In the genomic region with DNA sequence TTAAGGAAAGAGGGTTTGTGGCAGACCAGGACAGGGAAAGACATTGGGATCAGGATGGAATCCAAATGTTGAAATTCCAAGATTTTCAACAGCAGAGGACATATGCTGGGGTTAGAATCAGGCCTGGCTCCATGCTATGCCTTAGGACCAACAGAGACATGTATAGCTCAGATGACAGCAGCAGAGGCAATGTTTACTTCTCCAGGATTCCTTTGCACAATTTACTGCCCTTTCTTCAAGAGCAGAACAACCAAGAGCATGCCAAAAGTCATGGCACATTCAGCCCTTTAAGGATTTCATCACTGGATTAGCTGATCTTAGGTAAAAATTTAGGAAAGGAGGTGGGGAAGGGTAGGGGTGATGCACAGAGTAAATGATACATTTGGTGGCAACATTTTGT, we compare ENCODE assay signal across 2 cellular contexts.
TF ChIP-seq lines count a peak whose summit lies in the region.

No MANE protein-coding gene starts in this region.

TF ChIP-seq in A549, 52 proteins besides CTCF, POLR2A, EP300 and RAD21:
- TF ChIP-seq RNF2 (IDR thresholded peaks at IDR 0.05; ENCODE audit: borderline replicate concordance, low read depth) (no peak), JUNB (IDR thresholded peaks at IDR 0.05) (no peak), ESRRA (IDR thresholded peaks at IDR 0.05; ENCODE audit: borderline replicate concordance, low read length) (no peak), FOSB (CRISPR knock-in tag; IDR thresholded peaks at IDR 0.05) (no peak), BHLHE40 (IDR thresholded peaks at IDR 0.05; ENCODE audit: low read depth, low read length) (no peak)
TF ChIP-seq in A549: peak in this region for 0.

TF ChIP-seq in IMR-90, 13 proteins besides CTCF, POLR2A, EP300 and RAD21:
- TF ChIP-seq USF2 (IDR thresholded peaks at IDR 0.05; ENCODE audit: low read depth, low read length) (no peak), MAFK (IDR thresholded peaks at IDR 0.05; ENCODE audit: low read depth, low read length) (no peak), ELK1 (IDR thresholded peaks at IDR 0.05; ENCODE audit: borderline replicate concordance, low read depth, low read length) (no peak), CHD1 (IDR thresholded peaks at IDR 0.05; ENCODE audit: low read depth, low read length) (no peak), FOS (IDR thresholded peaks at IDR 0.05; ENCODE audit: low read depth, low read length) (no peak), MXI1 (IDR thresholded peaks at IDR 0.05; ENCODE audit: borderline replicate concordance, low read depth, low read length) (no peak), MAZ (IDR thresholded peaks at IDR 0.05; ENCODE audit: borderline replicate concordance, low read depth, low read length) (no peak), NFE2L2 (IDR thresholded peaks at IDR 0.05; ENCODE audit: low read depth, low read length) (no peak), CEBPB (IDR thresholded peaks at IDR 0.05; ENCODE audit: low read depth, low read length) (no peak), BHLHE40 (IDR thresholded peaks at IDR 0.05; ENCODE audit: low read depth, low read length) (no peak), SMC3 (IDR thresholded peaks at IDR 0.05; ENCODE audit: low read depth, low read length) (no peak), RFX5 (IDR thresholded peaks at IDR 0.05; ENCODE audit: low read depth, low read length) (no peak), RCOR1 (IDR thresholded peaks at IDR 0.05; ENCODE audit: insufficient replicate concordance, low read length) (no peak)
